Comparison of ENCODE assay signal across 8 cellular contexts in the genomic region with DNA sequence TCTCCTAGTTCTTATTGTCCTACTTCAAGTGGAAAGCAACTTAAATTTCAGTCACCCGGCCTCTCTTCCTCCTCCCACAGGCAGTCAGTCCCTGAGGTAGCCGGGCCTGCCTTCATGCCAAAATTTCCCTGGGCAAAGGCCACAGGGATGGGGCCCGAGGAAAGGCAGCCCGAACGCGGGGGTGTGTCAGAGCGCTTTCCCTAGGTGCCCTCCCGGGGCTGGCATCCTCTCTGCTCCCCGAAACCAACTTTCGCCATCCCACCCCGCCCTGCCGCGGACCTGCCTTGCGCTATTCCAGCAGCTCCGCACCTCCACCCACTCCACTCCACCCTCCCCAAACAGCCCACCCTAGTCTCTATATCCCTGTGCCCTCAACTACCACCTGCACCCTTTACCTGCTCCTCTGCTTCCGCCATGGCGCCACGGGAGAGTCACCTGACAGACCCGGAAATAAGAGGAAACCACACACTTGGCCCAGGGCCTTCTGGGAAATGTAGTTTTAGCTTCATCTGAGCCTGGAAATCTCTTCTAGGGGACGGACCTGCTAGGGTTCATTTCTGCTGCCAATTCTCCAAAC. TPM values are rescaled to one million over a fixed set of nuclear protein-coding genes. Genes with fewer than 3 reads are reported as not detected.
A peak's percentile ranks its signal among the peaks of the same experiment; 100 is the strongest.
DNase-seq lines count a peak whose midpoint lies in the region; ATAC-seq, FAIRE-seq and TF ChIP-seq lines count a peak whose summit lies in the region.

A gene (minus strand): TSS at position 433 of the 577 bp plus-strand sequence. CDS start 17 bp downstream, at position 416.

- H3K27me3 Mint-ChIP-seq in activated CD4-positive, alpha-beta T cell treated with anti-CD3 and anti-CD28 coated beads, Interleukin-2, amount 10 ng/mL, durations not matched to agents 7 days and 5 days, result peaks cover under 1% of the 10 kb centered on the region

- peaks cover 32% of the 10 kb centered on the region for H3K4me1 Mint-ChIP-seq in activated CD4-positive, alpha-beta T cell treated with anti-CD3 and anti-CD28 coated beads, Interleukin-2, amount 10 ng/mL, durations not matched to agents 7 days and 5 days

- H3K4me3 Mint-ChIP-seq in activated CD4-positive, alpha-beta T cell treated with anti-CD3 and anti-CD28 coated beads, Interleukin-2, amount 10 ng/mL, durations not matched to agents 7 days and 5 days, result peak within 1 kb of the TSS; percentile 99

- H3K79me2 ChIP-seq in HepG2 (ENCODE audit: insufficient read depth, low read length), result peaks cover 7% of the 10 kb centered on the region

- TF ChIP-seq CTCF in HepG2 (CRISPR knock-in tag; IDR thresholded peaks at IDR 0.05), result no peak

- intact Hi-C loops in HepG2 (cut with micrococcal nuclease; ENCODE audit: unreplicated experiment), result no loop called here

- H3K9me3 Mint-ChIP-seq in activated CD4-positive, alpha-beta T cell treated with anti-CD3 and anti-CD28 coated beads, Interleukin-2, amount 10 ng/mL, durations not matched to agents 7 days and 5 days, result no peaks in the 10 kb centered on the region

- in situ Hi-C loops in HepG2 (cut with HindIII; ENCODE audit: extremely low pct_ligation_motif_present, low pct_unique_long_range_greater_than_20kb), result no loop called here

- H3K27me3 ChIP-seq in HepG2 (ENCODE audit: control insufficient read depth in 1 of 2, insufficient read depth in 2 of 2, low read length in 2 of 2), result no peaks in the 10 kb centered on the region; a peak in 1 of 5 replicates

- no peaks in the 10 kb centered on the region for H3K36me3 ChIP-seq in HepG2 (replicated peaks in 1 of 2; ENCODE audit: control insufficient read depth in 1 of 2, insufficient read depth in 2 of 2, low read length in 2 of 2)

- TF ChIP-seq POLR2A in HepG2 (IDR thresholded peaks at IDR 0.05; ENCODE audit: insufficient read depth in 1 of 2, low read depth in 2 of 2, low read length in 2 of 2), result peak; percentile 66 to 70

- TSS peak; percentile 69 for BruUV-seq in HepG2 (replicated peaks; lab: Mats Ljungman, UMichigan)

- no peak for TF ChIP-seq RAD21 in HepG2 (CRISPR knock-in tag; IDR thresholded peaks at IDR 0.05)

- no peak within 1 kb of the TSS for H3K27ac ChIP-seq in HepG2 (ENCODE audit: extremely low read length, insufficient read depth, low read length)

- no peaks in the 10 kb centered on the region for H3K9me3 ChIP-seq in HepG2 (ENCODE audit: low read length)

- peak within 1 kb of the TSS; percentile 61 for H3K9ac ChIP-seq in HepG2 (ENCODE audit: insufficient read depth, low read depth, low read length)

- peaks cover 4% of the 10 kb centered on the region for H3K36me3 Mint-ChIP-seq in activated CD4-positive, alpha-beta T cell treated with anti-CD3 and anti-CD28 coated beads, Interleukin-2, amount 10 ng/mL, durations not matched to agents 7 days and 5 days (ENCODE audit: low read depth)

- CTCF ChIA-PET in activated CD4-positive, alpha-beta T cell treated with anti-CD3 and anti-CD28 coated beads, Interleukin-2, amount 10 ng/mL, durations not matched to agents 7 days and 5 days (lab: Charles Lee), result interaction anchor here (1.0 to 1.3 kb wide), 2 partner anchors 9 to 117 kb away, joined by 3 read pairs; no protein-coding TSS in a partner anchor
- CTCF ChIA-PET in HepG2 (lab: Yijun Ruan, JAX; ENCODE audit: low intra/inter-chr PET ratio, low total read pairs), result no interaction called here

- peak within 1 kb of the TSS; percentile 48 for H2AFZ ChIP-seq in HepG2 (ENCODE audit: low read length)

- H3K27ac Mint-ChIP-seq in activated CD4-positive, alpha-beta T cell treated with anti-CD3 and anti-CD28 coated beads, Interleukin-2, amount 10 ng/mL, durations not matched to agents 7 days and 5 days, result peak within 1 kb of the TSS; percentile 99

- H3K4me3 ChIP-seq in HepG2 (replicated peaks in 1 of 3; ENCODE audit: insufficient read depth in 1 of 3, low read depth in 2 of 3, low read length in 3 of 3), result peak within 1 kb of the TSS; percentile 74 to 99 (median 88)

- peaks cover 15% of the 10 kb centered on the region for H3K4me1 ChIP-seq in HepG2 (ENCODE audit: insufficient read depth, low read length)

- no peaks in the 10 kb centered on the region for H4K20me1 ChIP-seq in HepG2 (ENCODE audit: insufficient read depth, low read length)

- peak within 1 kb of the TSS; percentile 70 for H3K4me2 ChIP-seq in HepG2 (ENCODE audit: low read depth, low read length)

- TF ChIP-seq EP300 in HepG2 (IDR thresholded peaks at IDR 0.05; ENCODE audit: low read depth in 2 of 2, low read length in 2 of 2), result no peak
- no peak for TF ChIP-seq EP300 in HepG2 (CRISPR knock-in tag; IDR thresholded peaks at IDR 0.05; ENCODE audit: borderline replicate concordance)

- DNase-seq in Ammon's horn (ENCODE audit: low spot score) (peak; percentile 87), NCI-H460 (ENCODE audit: extremely low read depth, low read depth) (peak; percentile 77), dermis blood vessel endothelial cell (peak; percentile 79), HepG2 (ENCODE audit: low spot score) (peak; percentile 76)
- peak; percentile 88 for DNase-seq in activated CD4-positive, alpha-beta T cell treated with anti-CD3 and anti-CD28 coated beads, Interleukin-2, amount 10 ng/mL, durations not matched to agents 7 days and 5 days
- DNase-seq in stimulated activated CD4-positive, alpha-beta T cell treated with anti-CD3 and anti-CD28 coated beads, Interleukin-2, amount 100 ng/mL, for 48 hours, result peak; percentile 62 to 64

- peak; percentile 98 for ATAC-seq in GM19035 (IDR thresholded peaks at IDR 0.05; ENCODE audit: unreplicated experiment)
- ATAC-seq in HG03342 (IDR thresholded peaks at IDR 0.05; ENCODE audit: unreplicated experiment), result peak; percentile 99
- ATAC-seq in HepG2, result peak; percentile 100

- FAIRE-seq in HepG2 (lab: Jason Lieb, UNC), result peak; percentile 75

- WGBS in HepG2 (ENCODE audit: low lambda C conversion rate), result 1% methylated on average over 19 of the region's 20 CpGs

- POLR2A ChIA-PET in activated CD4-positive, alpha-beta T cell treated with anti-CD3 and anti-CD28 coated beads, Interleukin-2, amount 10 ng/mL, durations not matched to agents 7 days and 5 days (lab: Charles Lee), result no interaction called here
- POLR2A ChIA-PET in HepG2 (lab: Yijun Ruan, JAX), result no interaction called here

TF ChIP-seq in HepG2, 621 proteins besides CTCF, POLR2A, EP300 and RAD21 (continues in another document):
- TF ChIP-seq, protein P1, sequence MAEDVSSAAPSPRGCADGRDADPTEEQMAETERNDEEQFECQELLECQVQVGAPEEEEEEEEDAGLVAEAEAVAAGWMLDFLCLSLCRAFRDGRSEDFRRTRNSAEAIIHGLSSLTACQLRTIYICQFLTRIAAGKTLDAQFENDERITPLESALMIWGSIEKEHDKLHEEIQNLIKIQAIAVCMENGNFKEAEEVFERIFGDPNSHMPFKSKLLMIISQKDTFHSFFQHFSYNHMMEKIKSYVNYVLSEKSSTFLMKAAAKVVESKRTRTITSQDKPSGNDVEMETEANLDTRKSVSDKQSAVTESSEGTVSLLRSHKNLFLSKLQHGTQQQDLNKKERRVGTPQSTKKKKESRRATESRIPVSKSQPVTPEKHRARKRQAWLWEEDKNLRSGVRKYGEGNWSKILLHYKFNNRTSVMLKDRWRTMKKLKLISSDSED (CRISPR knock-in tag; IDR thresholded peaks at IDR 0.05), result no peak
- TF ChIP-seq, protein P2, sequence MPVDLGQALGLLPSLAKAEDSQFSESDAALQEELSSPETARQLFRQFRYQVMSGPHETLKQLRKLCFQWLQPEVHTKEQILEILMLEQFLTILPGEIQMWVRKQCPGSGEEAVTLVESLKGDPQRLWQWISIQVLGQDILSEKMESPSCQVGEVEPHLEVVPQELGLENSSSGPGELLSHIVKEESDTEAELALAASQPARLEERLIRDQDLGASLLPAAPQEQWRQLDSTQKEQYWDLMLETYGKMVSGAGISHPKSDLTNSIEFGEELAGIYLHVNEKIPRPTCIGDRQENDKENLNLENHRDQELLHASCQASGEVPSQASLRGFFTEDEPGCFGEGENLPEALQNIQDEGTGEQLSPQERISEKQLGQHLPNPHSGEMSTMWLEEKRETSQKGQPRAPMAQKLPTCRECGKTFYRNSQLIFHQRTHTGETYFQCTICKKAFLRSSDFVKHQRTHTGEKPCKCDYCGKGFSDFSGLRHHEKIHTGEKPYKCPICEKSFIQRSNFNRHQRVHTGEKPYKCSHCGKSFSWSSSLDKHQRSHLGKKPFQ (CRISPR knock-in tag; IDR thresholded peaks at IDR 0.05; ENCODE audit: insufficient replicate concordance), result no peak
- no peak for TF ChIP-seq MAFK (conservative IDR thresholded peaks at IDR 0.05 in 1 of 2, IDR thresholded peaks at IDR 0.05 in 1 of 2; ENCODE audit: low read length in 2 of 2)

RNA-seq across cellular contexts. Expression of the gene that starts here (rescaled TPM):
- total RNA-seq in NCI-H460 (2014; rRNA removed; shearing (Covaris generic)), result 31.5 and 35.8 TPM in 2 replicates
- polyA plus RNA-seq in NCI-H460 (2014; cell fraction: nucleus; rRNA removed), result 45.9 and 55.8 TPM in 2 replicates
- 10 to 100 TPM; 50.1 to 50.8 TPM for total RNA-seq in activated CD4-positive, alpha-beta T cell treated with anti-CD3 and anti-CD28 coated beads, Interleukin-2, amount 10 ng/mL, durations not matched to agents 7 days and 5 days
- 53.1 and 71.9 TPM in 2 replicates for total RNA-seq in dermis blood vessel endothelial cell
- total RNA-seq in HepG2 (2016; rRNA removed; fragmentation: Illumina TruSeq; extraction: Trizol), result 43.4 and 65.0 TPM in 2 replicates
- total RNA-seq in HepG2 (2016; cell fraction: cytosol; rRNA removed; fragmentation: Illumina TruSeq; extraction: Trizol; ENCODE audit: low read depth), result 2.5 and 3.7 TPM in 2 replicates
- total RNA-seq in HepG2 (2016; cell fraction: insoluble cytoplasmic fraction; rRNA removed; fragmentation: Illumina TruSeq; extraction: Trizol), result 41.0 and 59.0 TPM in 2 replicates
- total RNA-seq in HepG2 (2016; cell fraction: membrane; rRNA removed; fragmentation: Illumina TruSeq; extraction: Trizol), result 6.3 and 6.4 TPM in 2 replicates
- total RNA-seq in HepG2 (2016; cell fraction: nucleus; rRNA removed; fragmentation: Illumina TruSeq; extraction: Trizol), result 49.7 and 54.1 TPM in 2 replicates
- polyA plus RNA-seq in HepG2 (2011; rRNA removed), result 12.1 and 12.3 TPM in 2 replicates
- polyA plus RNA-seq in HepG2 (2011; cell fraction: cytosol; rRNA removed), result 4.7 and 6.7 TPM in 2 replicates
- polyA plus RNA-seq in HepG2 (2011; cell fraction: nucleus; rRNA removed), result 26.2 and 26.3 TPM in 2 replicates
- polyA plus RNA-seq in HepG2 (2012), result 17.4 and 23.5 TPM in 2 replicates
- polyA plus RNA-seq in HepG2 (2016; cell fraction: cytosol; fragmentation: Illumina TruSeq; extraction: Trizol; ENCODE audit: low read depth), result 0.51 and 0.87 TPM in 2 replicates
- 24.1 and 25.2 TPM in 2 replicates for polyA plus RNA-seq in HepG2 (2016; cell fraction: insoluble cytoplasmic fraction; fragmentation: Illumina TruSeq; extraction: Trizol; ENCODE audit: low read depth)
- polyA plus RNA-seq in HepG2 (2016; cell fraction: membrane; fragmentation: Illumina TruSeq; extraction: Trizol; ENCODE audit: low read depth), result 2.3 and 2.5 TPM in 2 replicates
- 31.5 and 34.5 TPM in 2 replicates for polyA plus RNA-seq in HepG2 (2016; cell fraction: nucleus; fragmentation: Illumina TruSeq; extraction: Trizol; ENCODE audit: insufficient read depth, low read depth)
- 10.6 and 14.4 TPM in 2 replicates for polyA minus RNA-seq in HepG2 (2011; rRNA and poly(A)+ RNA removed; ENCODE audit: low replicate concordance)
- polyA minus RNA-seq in HepG2 (2011; cell fraction: cytosol; rRNA and poly(A)+ RNA removed), result 8.8 and 9.3 TPM in 2 replicates
- polyA minus RNA-seq in HepG2 (2011; cell fraction: nucleus; rRNA and poly(A)+ RNA removed), result 77.6 and 88.6 TPM in 2 replicates
